Comparison of ENCODE assay signal across 10 cellular contexts in the genomic region with DNA sequence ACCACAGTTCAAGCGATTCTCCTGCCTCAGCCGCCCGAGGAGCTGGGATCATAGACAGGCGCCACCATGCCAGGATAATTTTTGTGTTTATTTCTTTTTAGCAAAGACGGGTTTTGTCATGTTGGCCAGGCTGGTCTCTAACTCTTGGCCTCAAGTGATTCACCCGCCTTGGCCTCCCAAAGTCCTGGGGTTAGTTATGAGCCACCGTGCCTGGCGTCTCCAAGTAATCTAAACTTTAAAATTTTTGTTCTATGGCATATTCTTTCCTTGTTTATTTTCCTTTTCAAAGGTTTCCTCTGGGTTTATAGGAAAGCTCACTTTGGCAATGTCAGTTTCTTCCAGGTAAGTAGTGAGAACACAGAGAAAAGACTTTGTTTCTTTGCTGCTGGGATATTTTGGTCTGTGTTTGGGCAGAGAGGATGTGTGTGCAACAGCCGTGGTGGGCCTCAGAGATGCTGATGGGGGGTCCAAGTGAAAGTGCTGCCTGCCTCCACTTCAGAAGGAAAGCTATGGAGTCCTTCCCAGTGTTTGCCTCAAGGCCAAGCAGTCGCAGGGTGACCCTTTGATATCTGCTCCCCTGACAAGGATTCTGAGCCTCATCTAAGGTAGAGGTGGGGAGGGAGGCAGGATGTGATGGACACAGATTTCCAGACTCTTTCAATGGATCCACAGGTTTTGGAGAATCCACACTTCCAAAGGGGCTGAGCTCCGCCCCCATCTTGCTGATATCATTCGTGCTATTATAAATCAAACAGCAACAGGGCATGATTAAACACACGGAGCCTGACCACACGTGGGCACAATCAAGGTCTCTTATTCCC. TPM values are rescaled to one million over a fixed set of nuclear protein-coding genes. Genes with fewer than 3 reads are reported as not detected.
A peak's percentile ranks its signal among the peaks of the same experiment; 100 is the strongest.
DNase-seq lines count a peak whose midpoint lies in the region; ATAC-seq and TF ChIP-seq lines count a peak whose summit lies in the region.
"Had no signal": no experiment of that assay in that cellular context is flagged by ENCODE, and none has a peak within 500 bp of the region (broad histone marks: within the 10 kb centered on the region; RNA-seq: fewer than 3 reads in every experiment).

No MANE protein-coding gene starts in this region.

- peaks cover 0 to 5% of the 10 kb centered on the region in 2 donors for H3K27me3 Mint-ChIP-seq in CD4-positive, alpha-beta memory T cell
- peaks cover 0 to 51% (median 22%) of the 10 kb centered on the region in 5 donors for H3K27me3 Mint-ChIP-seq in naive thymus-derived CD8-positive, alpha-beta T cell

- H3K9me3 ChIP-seq in CD4-positive, alpha-beta memory T cell (ENCODE audit: control insufficient read depth in 1 of 2, low read length in 2 of 2) = no peaks in the 10 kb centered on the region
- H3K9me3 ChIP-seq in gastroesophageal sphincter (no peaks in the 10 kb centered on the region), HAP-1 (no peaks in the 10 kb centered on the region)

- no peak for TF ChIP-seq EP300 in gastroesophageal sphincter (IDR thresholded peaks at IDR 0.05)

- POLR2A ChIA-PET in CD4-positive, alpha-beta memory T cell (lab: Charles Lee; ENCODE audit: partially characterized antibody) = no interaction called here
- POLR2A ChIA-PET in naive thymus-derived CD8-positive, alpha-beta T cell (lab: Charles Lee) = no interaction called here

- TF ChIP-seq CTCF in HFF-Myc (IDR thresholded peaks at IDR 0.05; ENCODE audit: low read depth, low read length, missing control alignments) (no peak), choroid plexus epithelial cell (conservative IDR thresholded peaks at IDR 0.05; ENCODE audit: low read depth, low read length) (no peak), gastroesophageal sphincter (IDR thresholded peaks at IDR 0.05) (no peak)

- no peak for DNase-seq in CD4-positive, alpha-beta memory T cell
- DNase-seq in HFF-Myc (ENCODE audit: extremely low read depth, low read depth) = no peak
- DNase-seq in choroid plexus epithelial cell (ENCODE audit: low read depth) = no peak
- DNase-seq in naive thymus-derived CD8-positive, alpha-beta T cell = no peak
- no peak for DNase-seq in superior temporal gyrus (ENCODE audit: extremely low spot score)
- no peak for DNase-seq in HAP-1 (ENCODE audit: low spot score in 2 of 2)
- no peak for DNase-seq in COR-L47 (lab: John Stamatoyannopoulos, UW)
- DNase-seq: Right ventricle myocardium superior had no signal

- H3K27ac ChIP-seq in CD4-positive, alpha-beta memory T cell (ENCODE audit: low read depth, low read length) = no peak overlapping the region
- H3K27ac ChIP-seq in gastroesophageal sphincter = no peak overlapping the region

- peak overlapping the region in 6 of 8 donors; percentile 21 to 70 (median 46) for H3K4me3 Mint-ChIP-seq in CD4-positive, alpha-beta memory T cell
- peak overlapping the region in 7 of 10 donors; percentile 13 to 66 (median 46) for H3K4me3 Mint-ChIP-seq in naive thymus-derived CD8-positive, alpha-beta T cell

- WGBS in gastroesophageal sphincter (ENCODE audit: low coverage in 1 of 2), 2 donors = 86 to 89% methylated on average over 10 to 14 of the region's 14 CpGs

- no peaks in the 10 kb centered on the region for H3K36me3 ChIP-seq in CD4-positive, alpha-beta memory T cell (ENCODE audit: insufficient read depth, low read length)
- H3K36me3 ChIP-seq in gastroesophageal sphincter = no peaks in the 10 kb centered on the region
- H3K36me3 ChIP-seq in HAP-1 (replicated peaks) = 0 out of 2 replicates have a peak, but pooled peaks cover 2% of the 10 kb centered on the region

- H3K4me1 ChIP-seq in CD4-positive, alpha-beta memory T cell (ENCODE audit: insufficient read depth, low read length) = peaks cover 13% of the 10 kb centered on the region
- peaks cover 0 to 38% (median 5%) of the 10 kb centered on the region in 3 donors for H3K4me1 ChIP-seq in gastroesophageal sphincter
- peaks cover 7% of the 10 kb centered on the region for H3K4me1 ChIP-seq in HAP-1

- H3K27me3 ChIP-seq in CD4-positive, alpha-beta memory T cell (ENCODE audit: insufficient read depth, low read length) = no peaks in the 10 kb centered on the region
- H3K27me3 ChIP-seq in gastroesophageal sphincter (no peaks in the 10 kb centered on the region), HAP-1 (ENCODE audit: low read depth) (no peaks in the 10 kb centered on the region)

- H3K4me1 Mint-ChIP-seq in CD4-positive, alpha-beta memory T cell = peaks cover 3 to 23% (median 10%) of the 10 kb centered on the region in 4 donors
- H3K4me1 Mint-ChIP-seq in naive thymus-derived CD8-positive, alpha-beta T cell = peaks cover 0 to 14% (median 7%) of the 10 kb centered on the region in 4 donors

- TF ChIP-seq POLR2A in gastroesophageal sphincter (IDR thresholded peaks at IDR 0.05) = no peak

- no peak for ATAC-seq in naive thymus-derived CD8-positive, alpha-beta T cell
- ATAC-seq in gastroesophageal sphincter = no peak

- no peaks in the 10 kb centered on the region for H3K9me3 Mint-ChIP-seq in CD4-positive, alpha-beta memory T cell
- H3K9me3 Mint-ChIP-seq in naive thymus-derived CD8-positive, alpha-beta T cell = peaks cover 0 to 2% (median 0%) of the 10 kb centered on the region in 9 donors

- H3K36me3 Mint-ChIP-seq in CD4-positive, alpha-beta memory T cell = peaks cover 0 to 2% of the 10 kb centered on the region in 2 donors
- no peaks in the 10 kb centered on the region for H3K36me3 Mint-ChIP-seq in naive thymus-derived CD8-positive, alpha-beta T cell

- no peak overlapping the region for H3K4me3 ChIP-seq in CD4-positive, alpha-beta memory T cell (ENCODE audit: low read length in 2 of 2)
- peak overlapping the region; percentile 65; the same call in 1 of the 2 replicates for H3K4me3 ChIP-seq in HFF-Myc (replicated peaks; ENCODE audit: low read depth, low read length)
- peak overlapping the region; percentile 23 for H3K4me3 ChIP-seq in choroid plexus epithelial cell (ENCODE audit: low read depth, low read length)
- no peak overlapping the region for H3K4me3 ChIP-seq in gastroesophageal sphincter
- no peak overlapping the region for H3K4me3 ChIP-seq in HAP-1

- in situ Hi-C loops in HAP-1 (cut with MboI; ENCODE audit: low sequenced_read_pairs) = no loop called here

- CTCF ChIA-PET in CD4-positive, alpha-beta memory T cell (lab: Charles Lee; ENCODE audit: partially characterized antibody) = interaction anchor here (1.0 kb wide), 1 partner anchor 21 kb away, joined by 4 read pairs; no protein-coding TSS in a partner anchor

- intact Hi-C loops in CD4-positive, alpha-beta memory T cell (cut with micrococcal nuclease) = no loop called here

- no peak overlapping the region for H3K27ac Mint-ChIP-seq in CD4-positive, alpha-beta memory T cell
- H3K27ac Mint-ChIP-seq in naive thymus-derived CD8-positive, alpha-beta T cell = no peak overlapping the region

RNA-seq across cellular contexts. Expression of a gene that starts 2.3 kb away (rescaled TPM):
- 1 to 10 TPM; 3.6 to 5.6 TPM for total RNA-seq in CD4-positive, alpha-beta memory T cell
- 1 to 10 TPM; 1.2 to 2.3 TPM for polyA plus RNA-seq in CD4-positive, alpha-beta memory T cell
- total RNA-seq in naive thymus-derived CD8-positive, alpha-beta T cell = 1 to 10 TPM; 1.4 to 1.8 TPM
- under 1 TPM; 0.33 to 0.43 (median 0.37) TPM for polyA plus RNA-seq in naive thymus-derived CD8-positive, alpha-beta T cell
- 10 to 100 TPM; 17.9 to 33.3 (median 29.6) TPM for total RNA-seq in gastroesophageal sphincter

RNA-seq across cellular contexts. Expression of a gene that starts 36.1 kb away (rescaled TPM):
- total RNA-seq in CD4-positive, alpha-beta memory T cell = not detected
- not detected for polyA plus RNA-seq in CD4-positive, alpha-beta memory T cell
- total RNA-seq in naive thymus-derived CD8-positive, alpha-beta T cell = not detected
- polyA plus RNA-seq in naive thymus-derived CD8-positive, alpha-beta T cell = not detected
- under 1 TPM in 1 of 4 donors, not detected in 3; 0.69 TPM for total RNA-seq in gastroesophageal sphincter
- total RNA-seq: activated CD8-positive, alpha-beta memory T cell treated with anti-CD3 and anti-CD28 coated beads for 36 hours had no signal

Comparison
In these comparisons a context has a peak if more than half of its experiments do, and no peak if none do; other contexts are left out.
1. H3K4me3 ChIP-seq: peak in HFF-Myc (single experiment) and choroid plexus epithelial cell (single experiment); none in CD4-positive, alpha-beta memory T cell (0 of 2), gastroesophageal sphincter (0 of 2) and HAP-1 (single experiment).